24 cellular contexts compared by ENCODE assay signal in the genomic region with DNA sequence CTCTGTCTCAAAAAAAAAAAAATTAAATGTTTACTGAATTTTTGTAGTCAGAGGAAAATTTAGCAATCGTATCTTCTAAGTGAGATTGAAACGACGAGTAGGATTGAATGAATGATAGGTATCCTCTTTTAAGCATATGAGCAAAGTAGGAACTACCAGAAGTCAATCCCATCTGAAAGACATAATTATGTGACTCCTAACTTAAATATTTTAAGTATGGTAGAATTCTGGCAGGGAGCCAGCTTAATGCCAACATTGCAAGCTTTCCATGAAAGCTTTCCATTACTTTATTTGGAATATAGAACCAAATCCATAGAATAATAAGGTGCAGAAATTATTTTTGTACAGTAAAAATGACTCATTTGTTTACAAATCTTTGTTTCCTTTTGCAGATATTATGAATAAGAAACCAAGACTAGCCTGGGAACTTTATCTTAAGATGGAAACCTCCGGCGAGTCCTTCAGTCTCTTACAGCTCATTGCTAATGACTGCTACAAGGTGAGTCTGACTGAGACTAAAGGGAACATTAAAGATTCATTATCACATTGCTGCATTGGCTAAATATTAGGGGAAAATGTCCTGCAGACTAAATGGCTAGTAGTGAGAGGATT. TPM values are rescaled to one million over a fixed set of nuclear protein-coding genes. Genes with fewer than 3 reads are reported as not detected.
A peak's percentile ranks its signal among the peaks of the same experiment; 100 is the strongest.
DNase-seq lines count a peak whose midpoint lies in the region; ATAC-seq, FAIRE-seq and TF ChIP-seq lines count a peak whose summit lies in the region.
"Had no signal": no experiment of that assay in that cellular context is flagged by ENCODE, and none has a peak within 500 bp of the region (broad histone marks: within the 10 kb centered on the region; RNA-seq: fewer than 3 reads in every experiment).

No MANE protein-coding gene starts in this region.

- H3K9me3 ChIP-seq in SK-N-SH: no peaks in the 10 kb centered on the region
- no peaks in the 10 kb centered on the region for H3K9me3 ChIP-seq in H1 (ENCODE audit: insufficient read depth in 2 of 2, low read depth in 1 of 2, low read length in 1 of 2)

- TF ChIP-seq EP300 in SK-N-SH (IDR thresholded peaks at IDR 0.05; ENCODE audit: borderline replicate concordance in 1 of 2, low read depth in 1 of 2, low read length in 1 of 2): no peak
- no peak for TF ChIP-seq EP300 in H1 (IDR thresholded peaks at IDR 0.05; ENCODE audit: borderline replicate concordance in 1 of 2, low read depth in 2 of 2, low read length in 2 of 2)

- H3K27ac ChIP-seq in SK-N-SH (ENCODE audit: low read depth in 2 of 2, low read length in 1 of 2): peak overlapping the region in 1 of 2 experiments; percentile 64; a peak in 2 of 4 replicates
- no peak overlapping the region for H3K27ac ChIP-seq in H1 (ENCODE audit: low read depth, low read length)
- no peak overlapping the region for H3K27ac ChIP-seq in dorsolateral prefrontal cortex
- H3K27ac ChIP-seq: 22Rv1 had no signal

- H2BK12ac ChIP-seq in H1 (ENCODE audit: low read depth, low read length): no peak overlapping the region

- POLR2A ChIA-PET in SK-N-SH (lab: Yijun Ruan, JAX) (no interaction called here), H1 (lab: Charles Lee; ENCODE audit: partially characterized antibody) (interaction anchor here (0.7 kb wide), 1 partner anchor 19 kb away, joined by 3 read pairs; no protein-coding TSS in a partner anchor)

- H2BK5ac ChIP-seq in H1 (ENCODE audit: low read depth, low read length): no peak overlapping the region; the same call in 1 of the 2 replicates

- peaks cover 2 to 11% of the 10 kb centered on the region in 2 experiments; a peak in 1 of 4 replicates for H3K4me1 ChIP-seq in SK-N-SH (ENCODE audit: control insufficient read depth in 1 of 2, insufficient read depth in 2 of 2, low read depth in 1 of 2, low read length in 1 of 2)
- H3K4me1 ChIP-seq in H1 (replicated peaks in 1 of 4; ENCODE audit: control insufficient read depth in 3 of 4, insufficient read depth in 4 of 4, low read length in 3 of 4): peaks cover 0 to 14% (median 6%) of the 10 kb centered on the region in 4 experiments; a peak in 5 of 7 replicates

- intact Hi-C loops in dorsolateral prefrontal cortex (cut with DNase I): no loop called here

- H3K56ac ChIP-seq in H1 (replicated peaks; ENCODE audit: insufficient read length, low read depth, low read length): no peak overlapping the region

- no peak overlapping the region for H3K14ac ChIP-seq in H1 (ENCODE audit: insufficient read length)

- H3K4me3 ChIP-seq in SK-N-SH (ENCODE audit: low read depth in 2 of 2, low read length in 1 of 2) (no peak overlapping the region), H1 (ENCODE audit: extremely low read depth in 1 of 4, insufficient read depth in 2 of 4, low read depth in 3 of 4, low read length in 4 of 4) (no peak overlapping the region), dorsolateral prefrontal cortex (no peak overlapping the region)

- no peak for TF ChIP-seq POLR2A in H1 (IDR thresholded peaks at IDR 0.05; ENCODE audit: control extremely low read depth in 1 of 2, low read depth in 2 of 2, low read length in 2 of 2)

- H2BK20ac ChIP-seq in H1 (ENCODE audit: low read length): 0 out of 2 replicates have a peak overlapping the region, but pooled peaks have one; percentile 9

- no peak overlapping the region; the same call in 1 of the 2 replicates for H3K4me2 ChIP-seq in SK-N-SH
- no peak overlapping the region; a peak in 1 of 4 replicates for H3K4me2 ChIP-seq in H1 (ENCODE audit: insufficient read depth in 1 of 2, low read depth in 2 of 2, low read length in 2 of 2)

- H3K23me2 ChIP-seq in H1 (ENCODE audit: low read depth, low read length): no peaks in the 10 kb centered on the region

- no peak overlapping the region for H2AK5ac ChIP-seq in H1 (ENCODE audit: low read depth, low read length)

- CTCF ChIA-PET in SK-N-SH (lab: Yijun Ruan, JAX) (interaction anchor here (1.1 kb wide), 1 partner anchor 39 kb away, joined by 3 read pairs; no protein-coding TSS in a partner anchor), H1 (lab: Charles Lee; ENCODE audit: partially characterized antibody) (no interaction called here)

- peaks cover 16 to 33% of the 10 kb centered on the region in 2 experiments for H3K36me3 ChIP-seq in SK-N-SH (replicated peaks in 1 of 2; ENCODE audit: control insufficient read depth in 1 of 2, insufficient read depth in 2 of 2, low read length in 1 of 2)
- 0 out of 8 replicates have a peak, but pooled peaks cover 0 to 3% (median 0%) of the 10 kb centered on the region in 4 experiments for H3K36me3 ChIP-seq in H1 (ENCODE audit: control insufficient read depth in 2 of 4, insufficient read depth in 4 of 4, low read length in 3 of 4)

- H3K27me3 ChIP-seq in SK-N-SH (ENCODE audit: insufficient read depth): no peaks in the 10 kb centered on the region
- H3K27me3 ChIP-seq in H1 (replicated peaks in 1 of 4; ENCODE audit: control insufficient read depth in 3 of 4, extremely low read depth in 1 of 4, insufficient read depth in 3 of 4, low read length in 3 of 4): no peaks in the 10 kb centered on the region
- no peaks in the 10 kb centered on the region for H3K27me3 ChIP-seq in dorsolateral prefrontal cortex

- no peak overlapping the region for H3K4ac ChIP-seq in H1 (replicated peaks; ENCODE audit: insufficient read length, low read depth, low read length)

- peaks cover 27% of the 10 kb centered on the region for H3F3A ChIP-seq in SK-N-SH (replicated peaks; ENCODE audit: insufficient read depth)

- H2AFZ ChIP-seq in SK-N-SH (ENCODE audit: low read depth) (no peak overlapping the region), H1 (ENCODE audit: low read length) (no peak overlapping the region)

- no peak for FAIRE-seq in H1 (lab: Jason Lieb, UNC)
- FAIRE-seq: keratinocyte, urothelium cell line had no signal

- 55% methylated on average over 5 of the region's 5 CpGs for WGBS in SK-N-SH (ENCODE audit: low lambda C conversion rate)
- WGBS in H1 (ENCODE audit: extremely low coverage in 1 of 2, insufficient coverage in 1 of 2, insufficient read length in 1 of 2, insufficient replicate concordance in 2 of 2, low coverage in 1 of 2, low lambda C conversion rate in 2 of 2, missing lambda C conversion rate in 1 of 2), 2 experiments: 84 to 100% methylated on average over 3 to 5 of the region's 5 CpGs

- H2BK120ac ChIP-seq in H1 (replicated peaks; ENCODE audit: low read depth, low read length): no peak overlapping the region

- no peak overlapping the region for H2BK15ac ChIP-seq in H1 (ENCODE audit: low read length)

- TF ChIP-seq CTCF in SK-N-SH (IDR thresholded peaks at IDR 0.05) (no peak), H1 (IDR thresholded peaks at IDR 0.05; ENCODE audit: control extremely low read depth in 1 of 3, insufficient read depth in 1 of 3, low read depth in 1 of 3, low read length in 3 of 3) (no peak), dorsolateral prefrontal cortex (IDR thresholded peaks at IDR 0.05 in 54 of 56, conservative IDR thresholded peaks at IDR 0.05 in 2 of 56; ENCODE audit: low read depth in 1 of 56, partially characterized antibody in 56 of 56) (no peak)

- H3K23ac ChIP-seq in H1 (ENCODE audit: insufficient read length): no peak overlapping the region

- H3K18ac ChIP-seq in H1 (ENCODE audit: extremely low read depth, low read length): no peak overlapping the region

- H4K20me1 ChIP-seq in SK-N-SH (ENCODE audit: insufficient read depth) (no peaks in the 10 kb centered on the region), H1 (replicated peaks in 1 of 2; ENCODE audit: control insufficient read depth in 1 of 2, insufficient read depth in 2 of 2, low read length in 2 of 2) (no peaks in the 10 kb centered on the region)

- no peak for TF ChIP-seq RAD21 in SK-N-SH (IDR thresholded peaks at IDR 0.05; ENCODE audit: low read length)
- no peak for TF ChIP-seq RAD21 in H1 (IDR thresholded peaks at IDR 0.05 in 1 of 2, conservative IDR thresholded peaks at IDR 0.05 in 1 of 2; ENCODE audit: low read depth in 2 of 2, low read length in 2 of 2)

- no peak overlapping the region for H4K5ac ChIP-seq in H1 (ENCODE audit: insufficient read length, low read depth, low read length)

- no peaks in the 10 kb centered on the region for H3K79me1 ChIP-seq in H1 (ENCODE audit: low read depth, low read length)

- H3K9ac ChIP-seq in SK-N-SH (no peak overlapping the region), H1 (replicated peaks in 1 of 4; ENCODE audit: extremely low read depth in 1 of 4, low read depth in 3 of 4, low read length in 3 of 4) (no peak overlapping the region)

- no peaks in the 10 kb centered on the region for H3K9me2 ChIP-seq in SK-N-SH

- ATAC-seq in HG03108 (IDR thresholded peaks at IDR 0.05; ENCODE audit: unreplicated experiment): no peak
- ATAC-seq: activated CD8-positive, alpha-beta T cell treated with anti-CD3 and anti-CD28 coated beads for 36 hours; left ventricle myocardium superior had no signal

- H3K79me2 ChIP-seq in SK-N-SH (ENCODE audit: insufficient read depth): no peaks in the 10 kb centered on the region
- H3K79me2 ChIP-seq in H1 (ENCODE audit: control insufficient read depth in 1 of 2, insufficient read depth in 2 of 2, low read length in 2 of 2): no peaks in the 10 kb centered on the region

- H4K91ac ChIP-seq in H1 (replicated peaks; ENCODE audit: insufficient read length, low read length): no peak overlapping the region

- H4K8ac ChIP-seq in H1 (ENCODE audit: extremely low read depth, insufficient read depth, low read length): no peak overlapping the region

- DNase-seq in DMS 273 (lab: John Stamatoyannopoulos, UW; ENCODE audit: unreplicated experiment) (peak; percentile 10), DMS 273 treated with DMSO at 0.1 percent for 48 hours (lab: John Stamatoyannopoulos, UW) (no peak), SK-N-SH (no peak), H1 (ENCODE audit: low read depth in 1 of 2, low spot score in 2 of 2) (no peak), T-helper 1 cell (no peak), dorsolateral prefrontal cortex (no peak)
- DNase-seq in stimulated activated CD4-positive, alpha-beta T cell treated with anti-CD3 and anti-CD28 coated beads, Interleukin-15, amount 100 ng/mL, for 24 hours: no peak
- DNase-seq: activated CD4-positive, alpha-beta T cell treated with anti-CD3 and anti-CD28 coated beads for 1 hour; activated CD8-positive, alpha-beta T cell treated with anti-CD3 and anti-CD28 coated beads for 36 hours; anterior cingulate cortex; CD4-positive, CD25-positive, alpha-beta regulatory T cell; cortex of kidney; H9; left ventricle myocardium superior; naive B cell; NCI-H1092; NCI-H1694 treated with DMSO at 0.1 percent for 48 hours; NCI-H524 treated with DMSO at 0.1 percent for 48 hours; NK-92 treated with Interleukin-12 subunit alpha and Interleukin-12 subunit beta, amount 100 ng/mL, for 24 hours; stimulated activated naive CD4-positive, alpha-beta T cell treated with Interleukin-2 at 50 U/mL for 16 hours had no signal

RNA-seq across cellular contexts. Expression of gene UBN2, which starts 50.2 kb away (rescaled TPM):
- 2.0 and 2.9 TPM in 2 replicates for polyA plus RNA-seq in SK-N-SH (2012; rRNA removed)
- polyA plus RNA-seq in SK-N-SH (2012; cell fraction: cytosol; rRNA removed): 1.7 and 1.8 TPM in 2 replicates
- 5.6 and 10.5 TPM in 2 replicates for polyA plus RNA-seq in SK-N-SH (2012; cell fraction: nucleus; rRNA removed)
- 36.7 and 39.6 TPM in 2 replicates for total RNA-seq in H1 (2021; fragmentation: NEBNext Ultra II Directional; extraction: Animal tissue kit (Norgen Biotek cat#: 25700))
- 2.6 and 4.1 TPM in 2 replicates for polyA plus RNA-seq in H1 (2011; rRNA removed)
- 4.3 TPM for polyA plus RNA-seq in H1 (2011; cell fraction: cytosol; rRNA removed)
- 4.4 TPM for polyA plus RNA-seq in H1 (2011; cell fraction: nucleus; rRNA removed)
- polyA plus RNA-seq in H1 (2012, experiment 1 of 2): 3.3 to 7.7 TPM (median 4.6 TPM) in 4 replicates
- polyA plus RNA-seq in H1 (2012, experiment 2 of 2): 0.34 TPM
- polyA plus RNA-seq in H1 (2013, experiment 1 of 2): 10.8 TPM
- 9.2 TPM for polyA plus RNA-seq in H1 (2013, experiment 2 of 2)
- 21.8 and 24.8 TPM in 2 replicates for polyA minus RNA-seq in H1 (2011; rRNA and poly(A)+ RNA removed)
- 12.6 TPM for polyA minus RNA-seq in H1 (2011; cell fraction: cytosol; rRNA and poly(A)+ RNA removed)
- 26.3 TPM for polyA minus RNA-seq in H1 (2011; cell fraction: nucleus; rRNA and poly(A)+ RNA removed)
- 10 to 100 TPM; 40.4 to 73.9 (median 54.8) TPM for total RNA-seq in dorsolateral prefrontal cortex
